ENCODE assay signal across 1 cellular context in genomic region chr11:20162340-20162739, GRCh38.
TF ChIP-seq lines count a peak whose summit lies in the region.

No MANE protein-coding gene starts in this region.

TF ChIP-seq in WTC11, 78 proteins besides CTCF, POLR2A, EP300 and RAD21 (continued from another document):
- TF ChIP-seq ARID4B (CRISPR knock-in tag; IDR thresholded peaks at IDR 0.05; ENCODE audit: borderline replicate concordance) (no peak), ZNF281 (CRISPR knock-in tag; IDR thresholded peaks at IDR 0.05) (no peak), ZNF425 (CRISPR knock-in tag; conservative IDR thresholded peaks at IDR 0.05) (no peak), ERG (CRISPR knock-in tag; IDR thresholded peaks at IDR 0.05) (no peak), MXD4 (CRISPR knock-in tag; IDR thresholded peaks at IDR 0.05; ENCODE audit: borderline replicate concordance) (no peak), AR (CRISPR knock-in tag; IDR thresholded peaks at IDR 0.05) (no peak), NR3C1 (CRISPR knock-in tag; conservative IDR thresholded peaks at IDR 0.05; ENCODE audit: low read depth) (no peak), ZNF396 (CRISPR knock-in tag; IDR thresholded peaks at IDR 0.05; ENCODE audit: borderline replicate concordance) (no peak), NFE2L1 (CRISPR knock-in tag; IDR thresholded peaks at IDR 0.05) (no peak), GRHL2 (CRISPR knock-in tag; IDR thresholded peaks at IDR 0.05; ENCODE audit: insufficient replicate concordance, severe bottlenecking) (no peak), ZNF317 (CRISPR knock-in tag; IDR thresholded peaks at IDR 0.05; ENCODE audit: borderline replicate concordance, low read depth) (no peak), NR1H2 (CRISPR knock-in tag; IDR thresholded peaks at IDR 0.05) (no peak)
- TF ChIP-seq, protein P1, sequence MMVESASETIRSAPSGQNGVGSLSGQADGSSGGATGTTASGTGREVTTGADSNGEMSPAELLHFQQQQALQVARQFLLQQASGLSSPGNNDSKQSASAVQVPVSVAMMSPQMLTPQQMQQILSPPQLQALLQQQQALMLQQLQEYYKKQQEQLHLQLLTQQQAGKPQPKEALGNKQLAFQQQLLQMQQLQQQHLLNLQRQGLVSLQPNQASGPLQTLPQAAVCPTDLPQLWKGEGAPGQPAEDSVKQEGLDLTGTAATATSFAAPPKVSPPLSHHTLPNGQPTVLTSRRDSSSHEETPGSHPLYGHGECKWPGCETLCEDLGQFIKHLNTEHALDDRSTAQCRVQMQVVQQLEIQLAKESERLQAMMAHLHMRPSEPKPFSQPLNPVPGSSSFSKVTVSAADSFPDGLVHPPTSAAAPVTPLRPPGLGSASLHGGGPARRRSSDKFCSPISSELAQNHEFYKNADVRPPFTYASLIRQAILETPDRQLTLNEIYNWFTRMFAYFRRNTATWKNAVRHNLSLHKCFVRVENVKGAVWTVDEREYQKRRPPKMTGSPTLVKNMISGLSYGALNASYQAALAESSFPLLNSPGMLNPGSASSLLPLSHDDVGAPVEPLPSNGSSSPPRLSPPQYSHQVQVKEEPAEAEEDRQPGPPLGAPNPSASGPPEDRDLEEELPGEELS (CRISPR knock-in tag; IDR thresholded peaks at IDR 0.05), result no peak
